In genomic region chr6:132731086-132731485, GRCh38 we compare ENCODE assay signal across 18 cellular contexts. TPM values are rescaled to one million over a fixed set of nuclear protein-coding genes. Genes with fewer than 3 reads are reported as not detected.
A peak's percentile ranks its signal among the peaks of the same experiment; 100 is the strongest.
DNase-seq lines count a peak whose midpoint lies in the region; ATAC-seq and TF ChIP-seq lines count a peak whose summit lies in the region.
"Had no signal": no experiment of that assay in that cellular context is flagged by ENCODE, and none has a peak within 500 bp of the region (broad histone marks: within the 10 kb centered on the region; RNA-seq: fewer than 3 reads in every experiment).

No MANE protein-coding gene starts in this region.

- H3K4me2 ChIP-seq in HCT116 (ENCODE audit: low read length): no peak overlapping the region
- H3K4me2 ChIP-seq: GM23338, KMS-11 had no signal

- intact Hi-C loops in HCT116 (cut with micrococcal nuclease): no loop called here

- no peaks in the 10 kb centered on the region for H3K9me3 ChIP-seq in HCT116 (ENCODE audit: control insufficient read depth in 1 of 2, insufficient read depth in 1 of 2, low read depth in 1 of 2, low read length in 2 of 2)

- in situ Hi-C loops in astrocyte of the spinal cord (cut with HindIII; ENCODE audit: low sequenced_read_pairs): no loop called here

- no peaks in the 10 kb centered on the region for H3K4me1 ChIP-seq in HCT116 (ENCODE audit: control insufficient read depth in 1 of 2, insufficient read depth in 2 of 2, low read length in 2 of 2)

- H3K9ac ChIP-seq in HCT116 (ENCODE audit: low read length): no peak overlapping the region
- H3K9ac ChIP-seq: KMS-11 had no signal

- H3K9me2 ChIP-seq in HCT116 (ENCODE audit: insufficient read depth): no peaks in the 10 kb centered on the region

- TF ChIP-seq CTCF in HCT116 (IDR thresholded peaks at IDR 0.05 in 2 of 3, conservative IDR thresholded peaks at IDR 0.05 in 1 of 3; ENCODE audit: borderline replicate concordance in 1 of 3, insufficient read depth in 1 of 3, low read depth in 2 of 3, low read length in 2 of 3) (no peak), astrocyte of the spinal cord (IDR thresholded peaks at IDR 0.05; ENCODE audit: low read depth, low read length) (no peak)

- no peaks in the 10 kb centered on the region for H3K36me3 ChIP-seq in HCT116 (ENCODE audit: control insufficient read depth in 1 of 2, insufficient read depth in 2 of 2, low read length in 2 of 2)

- ATAC-seq in HCT116 (no peak), HG02678 (IDR thresholded peaks at IDR 0.05; ENCODE audit: unreplicated experiment) (no peak), GM19035 (IDR thresholded peaks at IDR 0.05; ENCODE audit: unreplicated experiment) (no peak)
- ATAC-seq: GM23338 had no signal

- no TSS peak for BruUV-seq in HCT116 (replicated peaks; lab: Mats Ljungman, UMichigan)

- no peaks in the 10 kb centered on the region for H3K27me3 ChIP-seq in HCT116 (ENCODE audit: insufficient read depth, low read length)

- no peak for DNase-seq in HCT116 (ENCODE audit: low read depth, low spot score)
- peak; percentile 1 for DNase-seq in astrocyte of the spinal cord (ENCODE audit: low read depth, low spot score)
- peak; percentile 28 for DNase-seq in iris pigment epithelial cell (ENCODE audit: low read depth)
- peak; percentile 41 for DNase-seq in renal cortical epithelial cell (ENCODE audit: low read depth)
- no peak for DNase-seq in DMS 273 treated with DMSO at 0.1 percent for 48 hours (lab: John Stamatoyannopoulos, UW)
- DNase-seq: AML-193; Calu3; CD4-positive, CD25-positive, alpha-beta regulatory T cell; DMS79; GDM1; MM.1S; NCI-H1105 treated with DMSO at 0.1 percent for 48 hours; NCI-H187 had no signal

- CTCF ChIA-PET in HCT116 (lab: Charles Lee): no interaction called here

- no peak for TF ChIP-seq POLR2A in HCT116 (IDR thresholded peaks at IDR 0.05; ENCODE audit: borderline replicate concordance, extremely low read depth, insufficient read depth, insufficient read length)

- no peaks in the 10 kb centered on the region for H4K20me1 ChIP-seq in HCT116 (ENCODE audit: insufficient read depth)

- no peak for TF ChIP-seq RAD21 in HCT116 (IDR thresholded peaks at IDR 0.05; ENCODE audit: low read depth)

- POLR2A ChIA-PET in HCT116 (lab: Charles Lee): no interaction called here

- no peak overlapping the region for H3K4me3 ChIP-seq in HCT116 (replicated peaks in 1 of 2; ENCODE audit: low read depth in 1 of 2, low read length in 2 of 2)
- no peak overlapping the region for H3K4me3 ChIP-seq in astrocyte of the spinal cord (ENCODE audit: low read depth, low read length)
- H3K4me3 ChIP-seq: GM23338 had no signal

- RAD21 ChIA-PET in HCT116 (lab: Charles Lee; ENCODE audit: low non-redundant PET in 1 of 2, low total read pairs in 2 of 2, uncharacterized antibody in 2 of 2, unreplicated experiment in 2 of 2): no interaction called here

- no peaks in the 10 kb centered on the region for H3K79me2 ChIP-seq in HCT116 (ENCODE audit: insufficient read depth, low read length)

- no peak overlapping the region for H3K27ac ChIP-seq in HCT116 (ENCODE audit: low read depth, low read length)
- H3K27ac ChIP-seq: KMS-11 had no signal

- peak overlapping the region; percentile 21 for H2AFZ ChIP-seq in HCT116 (ENCODE audit: low read depth, low read length, poor library complexity, severe bottlenecking)
- H2AFZ ChIP-seq: GM23338 had no signal

TF ChIP-seq in HCT116, 20 proteins besides CTCF, POLR2A, EP300 and RAD21:
- TF ChIP-seq ZNF274 (IDR thresholded peaks at IDR 0.05; ENCODE audit: low read depth, low read length) (no peak), EGR1 (IDR thresholded peaks at IDR 0.05; ENCODE audit: low read depth) (no peak), FOSL1 (IDR thresholded peaks at IDR 0.05; ENCODE audit: low read depth) (no peak), SIN3A (IDR thresholded peaks at IDR 0.05; ENCODE audit: low read depth) (no peak), EZH2phosphoT487 (IDR thresholded peaks at IDR 0.05; ENCODE audit: borderline replicate concordance) (no peak), CEBPB (IDR thresholded peaks at IDR 0.05; ENCODE audit: low read depth) (no peak), ZBTB33 (IDR thresholded peaks at IDR 0.05; ENCODE audit: extremely low read depth, insufficient replicate concordance, low read length) (no peak), MAX (IDR thresholded peaks at IDR 0.05) (no peak), ATF3 (IDR thresholded peaks at IDR 0.05) (no peak), SP1 (IDR thresholded peaks at IDR 0.05; ENCODE audit: low read depth) (no peak), CBX3 (IDR thresholded peaks at IDR 0.05; ENCODE audit: low read depth) (no peak), JUND (IDR thresholded peaks at IDR 0.05) (no peak), SRF (IDR thresholded peaks at IDR 0.05; ENCODE audit: low read depth) (no peak), POLR2AphosphoS5 (IDR thresholded peaks at IDR 0.05; ENCODE audit: low read depth, low read length) (no peak), TCF7L2 (IDR thresholded peaks at IDR 0.05; ENCODE audit: borderline replicate concordance, extremely low read depth, insufficient read depth, insufficient read length) (no peak), EZH2 (IDR thresholded peaks at IDR 0.05) (no peak), YY1 (IDR thresholded peaks at IDR 0.05; ENCODE audit: extremely low read depth, insufficient replicate concordance, low read depth, low read length) (no peak)
- TF ChIP-seq, protein P1, sequence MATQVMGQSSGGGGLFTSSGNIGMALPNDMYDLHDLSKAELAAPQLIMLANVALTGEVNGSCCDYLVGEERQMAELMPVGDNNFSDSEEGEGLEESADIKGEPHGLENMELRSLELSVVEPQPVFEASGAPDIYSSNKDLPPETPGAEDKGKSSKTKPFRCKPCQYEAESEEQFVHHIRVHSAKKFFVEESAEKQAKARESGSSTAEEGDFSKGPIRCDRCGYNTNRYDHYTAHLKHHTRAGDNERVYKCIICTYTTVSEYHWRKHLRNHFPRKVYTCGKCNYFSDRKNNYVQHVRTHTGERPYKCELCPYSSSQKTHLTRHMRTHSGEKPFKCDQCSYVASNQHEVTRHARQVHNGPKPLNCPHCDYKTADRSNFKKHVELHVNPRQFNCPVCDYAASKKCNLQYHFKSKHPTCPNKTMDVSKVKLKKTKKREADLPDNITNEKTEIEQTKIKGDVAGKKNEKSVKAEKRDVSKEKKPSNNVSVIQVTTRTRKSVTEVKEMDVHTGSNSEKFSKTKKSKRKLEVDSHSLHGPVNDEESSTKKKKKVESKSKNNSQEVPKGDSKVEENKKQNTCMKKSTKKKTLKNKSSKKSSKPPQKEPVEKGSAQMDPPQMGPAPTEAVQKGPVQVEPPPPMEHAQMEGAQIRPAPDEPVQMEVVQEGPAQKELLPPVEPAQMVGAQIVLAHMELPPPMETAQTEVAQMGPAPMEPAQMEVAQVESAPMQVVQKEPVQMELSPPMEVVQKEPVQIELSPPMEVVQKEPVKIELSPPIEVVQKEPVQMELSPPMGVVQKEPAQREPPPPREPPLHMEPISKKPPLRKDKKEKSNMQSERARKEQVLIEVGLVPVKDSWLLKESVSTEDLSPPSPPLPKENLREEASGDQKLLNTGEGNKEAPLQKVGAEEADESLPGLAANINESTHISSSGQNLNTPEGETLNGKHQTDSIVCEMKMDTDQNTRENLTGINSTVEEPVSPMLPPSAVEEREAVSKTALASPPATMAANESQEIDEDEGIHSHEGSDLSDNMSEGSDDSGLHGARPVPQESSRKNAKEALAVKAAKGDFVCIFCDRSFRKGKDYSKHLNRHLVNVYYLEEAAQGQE (IDR thresholded peaks at IDR 0.05; ENCODE audit: low read depth): no peak

RNA-seq across cellular contexts. Expression of gene VNN1, which starts 17.2 kb away (rescaled TPM):
- total RNA-seq in HCT116 (2021; ENCODE audit: unreplicated experiment) (not detected), renal cortical epithelial cell (2.2 and 4.5 TPM in 2 replicates)
- polyA plus RNA-seq in HCT116 (2012): 0.01 TPM in 1 of 2 replicates, not detected in the other
- total RNA-seq: CD4-positive, CD25-positive, alpha-beta regulatory T cell; GM23338 had no signal
- polyA plus RNA-seq: GM23338 had no signal

RNA-seq across cellular contexts. Expression of gene VNN2, which starts 26.6 kb away (rescaled TPM):
- total RNA-seq in HCT116 (2021; ENCODE audit: unreplicated experiment) (0.37 TPM), renal cortical epithelial cell (1.5 and 6.9 TPM in 2 replicates)
- not detected in 2 replicates for polyA plus RNA-seq in HCT116 (2012)
- total RNA-seq: GM23338, HFFc6 had no signal
- polyA plus RNA-seq: GM23338 had no signal

Comparison
In these comparisons a context has a peak if more than half of its experiments do, and no peak if none do; other contexts are left out.
1. DNase-seq: peak in astrocyte of the spinal cord (single experiment), iris pigment epithelial cell (single experiment) and renal cortical epithelial cell (single experiment); none in HCT116 (single experiment) and DMS 273 treated with DMSO at 0.1 percent for 48 hours (single experiment).